8 cellular contexts compared by ENCODE assay signal in the genomic region with DNA sequence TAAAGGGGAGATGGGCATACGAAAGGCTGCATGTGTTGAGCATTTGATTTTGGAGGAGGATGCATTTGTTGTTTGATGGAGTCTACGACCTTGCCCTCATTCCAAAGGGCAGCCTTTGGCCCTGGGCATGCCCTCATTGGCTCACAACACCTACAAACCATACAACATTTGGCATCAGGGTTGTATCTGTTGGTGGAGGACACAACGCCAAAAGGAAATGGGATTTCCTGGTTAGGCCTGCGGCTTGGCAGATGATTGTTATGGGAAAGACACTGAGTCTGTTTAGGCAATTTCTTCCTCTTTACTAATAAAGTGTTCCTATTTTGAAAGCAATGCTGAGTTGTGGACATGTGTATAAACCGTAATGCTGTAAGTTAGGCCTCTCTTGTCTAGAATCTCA.
A peak's percentile ranks its signal among the peaks of the same experiment; 100 is the strongest.
DNase-seq lines count a peak whose midpoint lies in the region; ATAC-seq and TF ChIP-seq lines count a peak whose summit lies in the region.

No MANE protein-coding gene starts in this region.

- peaks cover 4% of the 10 kb centered on the region for H3K79me2 ChIP-seq in parathyroid adenoma

- no peak for TF ChIP-seq CTCF in GM12875 (IDR thresholded peaks at IDR 0.05; ENCODE audit: borderline replicate concordance, insufficient read depth, low read depth, low read length)
- TF ChIP-seq CTCF in parathyroid adenoma (IDR thresholded peaks at IDR 0.05) = no peak

- no peak overlapping the region for H2AFZ ChIP-seq in parathyroid adenoma

- H3K27me3 ChIP-seq in parathyroid adenoma (ENCODE audit: control insufficient read depth, insufficient read depth, low read length) = no peaks in the 10 kb centered on the region

- DNase-seq in Jurkat, Clone E6-1 (ENCODE audit: low read depth, low spot score) = no peak
- no peak for DNase-seq in activated CD4-positive, CD25-positive, alpha-beta regulatory T cell treated with anti-CD3 and anti-CD28 coated beads, Interleukin-2, amount 50 U/mL, for 72 hours
- DNase-seq in T-helper 9 cell (no peak), NCI-H748 treated with DMSO at 0.1 percent for 48 hours (lab: John Stamatoyannopoulos, UW) (no peak)

- H3K4me3 ChIP-seq in GM12875 (ENCODE audit: low read depth, low read length) = peak overlapping the region; percentile 31
- H3K4me3 ChIP-seq in Jurkat, Clone E6-1 (ENCODE audit: low read length) = peak overlapping the region; percentile 47
- H3K4me3 ChIP-seq in parathyroid adenoma (ENCODE audit: low read depth, low read length) = no peak overlapping the region

- no peaks in the 10 kb centered on the region for H3K4me1 ChIP-seq in parathyroid adenoma

- H3K4me2 ChIP-seq in parathyroid adenoma (ENCODE audit: low read length) = no peak overlapping the region

- H3K9me3 ChIP-seq in parathyroid adenoma (ENCODE audit: control insufficient read depth, low read length) = no peaks in the 10 kb centered on the region

- no peaks in the 10 kb centered on the region for H3K36me3 ChIP-seq in parathyroid adenoma (ENCODE audit: control insufficient read depth, insufficient read depth, low read length)

- ATAC-seq in HG02678 (IDR thresholded peaks at IDR 0.05; ENCODE audit: unreplicated experiment) = no peak

- H3K9ac ChIP-seq in parathyroid adenoma = no peak overlapping the region

- H3K27ac ChIP-seq in cingulate gyrus (ENCODE audit: low read depth, low read length) (peak overlapping the region; percentile 21), parathyroid adenoma (peak overlapping the region; percentile 11)
